In genomic region chr14:50937325-50937724, GRCh38 we compare ENCODE assay signal across 16 cellular contexts. TPM values are rescaled to one million over a fixed set of nuclear protein-coding genes. Genes with fewer than 3 reads are reported as not detected.
DNase-seq lines count a peak whose midpoint lies in the region; ATAC-seq and TF ChIP-seq lines count a peak whose summit lies in the region.
"Had no signal": no experiment of that assay in that cellular context is flagged by ENCODE, and none has a peak within 500 bp of the region (broad histone marks: within the 10 kb centered on the region; RNA-seq: fewer than 3 reads in every experiment).

No MANE protein-coding gene starts in this region.

- DNase-seq in AG08396 (ENCODE audit: low spot score) (peak; percentile 18), adipocyte (ENCODE audit: low read depth) (peak; percentile 68), kidney tubule cell (ENCODE audit: low spot score) (peak; percentile 23), H7 (no peak), RPMI8226 (no peak)
- no peak for DNase-seq in activated naive CD4-positive, alpha-beta T cell treated with Interleukin-2 at 50 U/mL for 16 hours
- DNase-seq: activated T-cell treated with anti-CD3 and anti-CD28 coated beads, Interleukin-2, amount 50 U/mL, for 4 hours; CD4-positive, alpha-beta T cell; MM.1S; NCI-H446 treated with DMSO at 0.1 percent for 48 hours; stimulated activated CD4-positive, alpha-beta T cell treated with anti-CD3 and anti-CD28 coated beads, Interleukin-1b, Interleukin-23, amount 100 ng/mL, for 48 hours had no signal

- no peaks in the 10 kb centered on the region for H3K9me2 ChIP-seq in Loucy (replicated peaks; ENCODE audit: low read depth, low read length)

- H3K9me3 ChIP-seq in Loucy (ENCODE audit: insufficient read depth, low read depth, low read length) (no peaks in the 10 kb centered on the region), adipocyte (ENCODE audit: control insufficient read depth, low read length) (no peaks in the 10 kb centered on the region)
- H3K9me3 ChIP-seq: SJSA1 had no signal

- no peaks in the 10 kb centered on the region for H3K27me3 ChIP-seq in Loucy (ENCODE audit: insufficient read depth, low read length, poor library complexity, severe bottlenecking)
- H3K27me3 ChIP-seq in adipocyte (replicated peaks; ENCODE audit: control insufficient read depth, insufficient read depth, low read length): no peaks in the 10 kb centered on the region
- no peaks in the 10 kb centered on the region for H3K27me3 ChIP-seq in H7 (ENCODE audit: control insufficient read depth, insufficient read depth, low read length)
- H3K27me3 ChIP-seq: SJSA1 had no signal

- H3K4me1 ChIP-seq in Loucy (ENCODE audit: insufficient read depth, low read length, poor library complexity, severe bottlenecking) (peaks cover 35% of the 10 kb centered on the region), adipocyte (ENCODE audit: control insufficient read depth, insufficient read depth, low read length) (peaks cover 34% of the 10 kb centered on the region)
- H3K4me1 ChIP-seq: SJSA1 had no signal

- H3K4me3 ChIP-seq in Loucy (ENCODE audit: low read length, poor library complexity, severe bottlenecking): no peak overlapping the region
- peak overlapping the region; percentile 37 for H3K4me3 ChIP-seq in adipocyte (ENCODE audit: low read length)
- H3K4me3 ChIP-seq in H7 (ENCODE audit: insufficient read depth, low read depth, low read length): no peak overlapping the region
- H3K4me3 ChIP-seq: SJSA1 had no signal

- H3K9ac ChIP-seq in Loucy (ENCODE audit: low read depth, low read length, poor library complexity, severe bottlenecking) (no peak overlapping the region), adipocyte (ENCODE audit: low read length) (peak overlapping the region; percentile 60)

- no peak for TF ChIP-seq CTCF in Loucy (conservative IDR thresholded peaks at IDR 0.05; ENCODE audit: low read length)

- no peaks in the 10 kb centered on the region for H3F3A ChIP-seq in Loucy (ENCODE audit: low read depth)

- peak overlapping the region; percentile 27 for H3K4me2 ChIP-seq in Loucy (ENCODE audit: low read depth, low read length, poor library complexity, severe bottlenecking)

- no peak for ATAC-seq in GM18498 (IDR thresholded peaks at IDR 0.05; ENCODE audit: unreplicated experiment)
- ATAC-seq: activated CD4-positive, CD25-positive, alpha-beta regulatory T cell treated with anti-CD3 and anti-CD28 coated beads, Interleukin-2, amount 50 U/mL, for 24 hours; activated T-cell treated with anti-CD3 and anti-CD28 coated beads, Interleukin-2, amount 50 U/mL, for 4 hours; stimulated activated effector memory CD8-positive, alpha-beta T cell treated with anti-CD3 and anti-CD28 coated beads, Interleukin-12 subunit alpha, Interleukin-12 subunit beta, amount 100 ng/mL, for 72 hours had no signal

- no peaks in the 10 kb centered on the region; the same call in 1 of the 2 replicates for H3K79me2 ChIP-seq in Loucy (ENCODE audit: insufficient read depth, low read length)

- no peak overlapping the region for H2AFZ ChIP-seq in Loucy (ENCODE audit: low read length)

- no peaks in the 10 kb centered on the region for H4K20me1 ChIP-seq in Loucy (ENCODE audit: insufficient read depth, low read length, poor library complexity, severe bottlenecking)

- H3K36me3 ChIP-seq in Loucy (ENCODE audit: insufficient read depth, low read length) (no peaks in the 10 kb centered on the region; the same call in 1 of the 2 replicates), adipocyte (ENCODE audit: control insufficient read depth, insufficient read depth, low read length, severe bottlenecking) (peaks cover 41% of the 10 kb centered on the region), H7 (replicated peaks; ENCODE audit: control insufficient read depth, insufficient read depth, low read length) (peaks cover 25% of the 10 kb centered on the region)

RNA-seq across cellular contexts. Expression of gene PYGL, which starts 7.0 kb away (rescaled TPM):
- total RNA-seq in H7 (2014; rRNA removed; shearing (Covaris generic)): 71.4 and 103 TPM in 2 replicates

Comparison
In these comparisons a context has a peak if more than half of its experiments do, and no peak if none do; other contexts are left out.
1. DNase-seq: peak in AG08396 (single experiment), adipocyte (single experiment) and kidney tubule cell (single experiment); none in activated naive CD4-positive, alpha-beta T cell treated with Interleukin-2 at 50 U/mL for 16 hours (single experiment), H7 (single experiment) and RPMI8226 (single experiment).